ENCODE assay signal across 22 cellular contexts in the genomic region with DNA sequence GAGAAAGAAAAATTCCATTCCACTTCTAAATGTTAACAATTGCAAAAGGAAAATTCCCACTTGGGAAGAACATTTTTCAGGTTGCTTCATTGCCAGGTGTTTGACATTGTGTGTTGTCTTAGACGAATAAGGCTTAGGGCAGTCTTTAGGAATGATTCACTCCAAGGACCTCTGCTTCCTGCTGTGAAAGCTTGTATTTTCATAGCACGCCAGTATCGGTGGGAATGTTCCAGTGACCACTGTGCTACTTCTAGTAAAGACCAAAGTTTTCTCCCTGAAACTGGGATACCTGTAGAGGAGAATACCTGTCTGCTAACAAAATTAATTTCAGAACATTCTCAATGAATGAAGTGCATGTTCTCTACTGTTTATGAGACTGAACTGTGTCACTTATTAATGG.
DNase-seq lines count a peak whose midpoint lies in the region; ATAC-seq, FAIRE-seq and TF ChIP-seq lines count a peak whose summit lies in the region.
"Had no signal": no experiment of that assay in that cellular context is flagged by ENCODE, and none has a peak within 500 bp of the region (broad histone marks: within the 10 kb centered on the region; RNA-seq: fewer than 3 reads in every experiment).

No MANE protein-coding gene starts in this region.

- ATAC-seq in HG02763 (IDR thresholded peaks at IDR 0.05; ENCODE audit: unreplicated experiment) = no peak

- no peak for FAIRE-seq in bronchial epithelial cell (lab: Jason Lieb, UNC)
- FAIRE-seq: HTR-8/SVneo had no signal

- no peaks in the 10 kb centered on the region for H3K36me3 ChIP-seq in bronchial epithelial cell (ENCODE audit: control insufficient read depth, insufficient read depth, low read length)
- H3K36me3 ChIP-seq: esophagus muscularis mucosa, MG63, SJSA1, suprapubic skin had no signal

- no peaks in the 10 kb centered on the region for H3K27me3 ChIP-seq in bronchial epithelial cell (ENCODE audit: control insufficient read depth, insufficient read depth, low read length)
- H3K27me3 ChIP-seq: esophagus muscularis mucosa, MG63, SJSA1, suprapubic skin had no signal

- no peak for TF ChIP-seq CTCF in bronchial epithelial cell (IDR thresholded peaks at IDR 0.05; ENCODE audit: insufficient read depth, low read length, severe bottlenecking)

- no peak overlapping the region for H3K4me3 ChIP-seq in bronchial epithelial cell (ENCODE audit: low read depth, low read length)
- H3K4me3 ChIP-seq: esophagus muscularis mucosa, lung, MG63, SJSA1, skin epidermis, suprapubic skin had no signal

- DNase-seq in ELR (ENCODE audit: low read depth) (peak; percentile 55), LoVo (ENCODE audit: low spot score) (peak; percentile 12), bronchial epithelial cell (ENCODE audit: low read depth) (peak; percentile 44), kidney tubule cell (ENCODE audit: low spot score) (peak; percentile 55), NCI-H345 (lab: John Stamatoyannopoulos, UW) (no peak), DMS53 treated with DMSO at 0.1 percent for 48 hours (lab: John Stamatoyannopoulos, UW; ENCODE audit: unreplicated experiment) (no peak), GF-D8 (lab: John Stamatoyannopoulos, UW) (no peak)
- DNase-seq: activated CD4-positive, alpha-beta T cell treated with anti-CD3 and anti-CD28 coated beads for 1 hour; activated effector memory CD4-positive, alpha-beta T cell treated with Interleukin-2 at 50 U/mL for 16 hours; amygdala; Caco-2; cortex of kidney; immature natural killer cell; MG63; naive B cell had no signal

Comparison
In these comparisons a context has a peak if more than half of its experiments do, and no peak if none do; other contexts are left out.
1. DNase-seq: peak in ELR (single experiment), LoVo (single experiment), bronchial epithelial cell (single experiment) and kidney tubule cell (single experiment); none in NCI-H345 (single experiment), DMS53 treated with DMSO at 0.1 percent for 48 hours (single experiment) and GF-D8 (single experiment).